In genomic region chr17:13476722-13477121, GRCh38 we compare ENCODE assay signal across 1 cellular context.
TF ChIP-seq lines count a peak whose summit lies in the region.

No MANE protein-coding gene starts in this region.

TF ChIP-seq in IMR-90, 13 proteins besides CTCF, POLR2A, EP300 and RAD21:
- TF ChIP-seq MAFK (IDR thresholded peaks at IDR 0.05; ENCODE audit: low read depth, low read length) = no peak
- peak; percentile 45; the same call in 1 of the 2 replicates for TF ChIP-seq USF2 (IDR thresholded peaks at IDR 0.05; ENCODE audit: low read depth, low read length)
- no peak for TF ChIP-seq ELK1 (IDR thresholded peaks at IDR 0.05; ENCODE audit: borderline replicate concordance, low read depth, low read length)
- no peak for TF ChIP-seq FOS (IDR thresholded peaks at IDR 0.05; ENCODE audit: low read depth, low read length)
- TF ChIP-seq MXI1 (IDR thresholded peaks at IDR 0.05; ENCODE audit: borderline replicate concordance, low read depth, low read length) = no peak
- TF ChIP-seq CEBPB (IDR thresholded peaks at IDR 0.05; ENCODE audit: low read depth, low read length) = peak; percentile 72
- no peak for TF ChIP-seq SMC3 (IDR thresholded peaks at IDR 0.05; ENCODE audit: low read depth, low read length)
TF ChIP-seq in IMR-90: peak in this region for 2.
